Comparison of ENCODE assay signal across 8 cellular contexts in the genomic region with DNA sequence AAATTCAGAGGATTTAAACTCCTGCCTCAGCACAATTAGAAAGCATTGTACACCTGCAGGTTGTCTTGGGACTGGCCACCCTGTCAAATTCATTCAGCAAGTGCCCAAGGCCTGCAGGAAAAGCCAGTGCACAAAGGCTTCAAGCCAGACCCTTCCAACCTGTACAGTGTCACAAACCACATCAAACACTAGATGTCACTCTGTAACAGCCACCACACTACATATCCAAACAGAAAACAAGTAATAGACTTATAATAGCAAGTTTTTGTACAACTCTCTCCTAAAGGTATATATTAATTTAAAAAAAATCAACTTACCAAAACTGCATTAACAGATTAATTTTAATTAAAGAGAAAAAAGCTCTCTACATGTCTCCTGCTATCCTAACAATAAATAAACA. TPM values are rescaled to one million over a fixed set of nuclear protein-coding genes. Genes with fewer than 3 reads are reported as not detected.
DNase-seq lines count a peak whose midpoint lies in the region; ATAC-seq and TF ChIP-seq lines count a peak whose summit lies in the region.

No MANE protein-coding gene starts in this region.

- TF ChIP-seq CTCF in HFFc6 (IDR thresholded peaks at IDR 0.05) (peak; percentile 61; the same call in 1 of the 2 replicates), thyroid gland (IDR thresholded peaks at IDR 0.05) (peak in 5 of 6 experiments; percentile 10 to 76 (median 67))

- TF ChIP-seq POLR2A in thyroid gland (IDR thresholded peaks at IDR 0.05), result no peak

- no peaks in the 10 kb centered on the region; the same call in 1 of the 2 replicates for H3K27me3 Mint-ChIP-seq in HFFc6 (ENCODE audit: insufficient read depth)
- no peaks in the 10 kb centered on the region for H3K27me3 Mint-ChIP-seq in activated T-helper 17 cell treated with anti-CD3 and anti-CD28 coated beads, Interleukin-2, amount 50 U/mL, for 72 hours

- no peaks in the 10 kb centered on the region for H3K27me3 ChIP-seq in thyroid gland

- H3K4me3 ChIP-seq in thyroid gland (replicated peaks in 1 of 3), result no peak overlapping the region

- H3K36me3 ChIP-seq in thyroid gland, result no peaks in the 10 kb centered on the region

- H3K27ac Mint-ChIP-seq in HFFc6, result no peak overlapping the region
- no peak overlapping the region for H3K27ac Mint-ChIP-seq in activated T-helper 17 cell treated with anti-CD3 and anti-CD28 coated beads, Interleukin-2, amount 50 U/mL, for 72 hours

- no peaks in the 10 kb centered on the region for H3K9me3 Mint-ChIP-seq in HFFc6
- H3K9me3 Mint-ChIP-seq in activated T-helper 17 cell treated with anti-CD3 and anti-CD28 coated beads, Interleukin-2, amount 50 U/mL, for 72 hours, result no peaks in the 10 kb centered on the region

- peaks cover 41 to 50% of the 10 kb centered on the region in 2 donors for H3K4me1 ChIP-seq in thyroid gland

- intact Hi-C loops in thyroid gland (cut with DNase I), result loop anchor here (5.0 kb wide), 1 partner anchor 163 kb away; no protein-coding TSS in a partner anchor

- peak; percentile 44 for ATAC-seq in activated T-helper 17 cell treated with anti-CD3 and anti-CD28 coated beads, Interleukin-2, amount 50 U/mL, for 72 hours (replicated peaks)
- no peak for ATAC-seq in HG03159 (IDR thresholded peaks at IDR 0.05; ENCODE audit: unreplicated experiment)

- H3K9me3 ChIP-seq in thyroid gland, result no peaks in the 10 kb centered on the region

- no peaks in the 10 kb centered on the region for H3K4me1 Mint-ChIP-seq in HFFc6 (ENCODE audit: low read depth)
- peaks cover 19% of the 10 kb centered on the region for H3K4me1 Mint-ChIP-seq in activated T-helper 17 cell treated with anti-CD3 and anti-CD28 coated beads, Interleukin-2, amount 50 U/mL, for 72 hours

- DNase-seq in DMS 273 (lab: John Stamatoyannopoulos, UW; ENCODE audit: unreplicated experiment) (peak; percentile 59), DMS 273 treated with DMSO at 0.1 percent for 48 hours (lab: John Stamatoyannopoulos, UW) (no peak), HFFc6 (peak; percentile 16), NCI-H2171 (lab: John Stamatoyannopoulos, UW) (peak; percentile 24), iPS-NIHi11 (ENCODE audit: low spot score) (peak; percentile 22), thyroid gland (peak; percentile 27)

- no peaks in the 10 kb centered on the region for H3K36me3 Mint-ChIP-seq in HFFc6 (ENCODE audit: low read depth)
- H3K36me3 Mint-ChIP-seq in activated T-helper 17 cell treated with anti-CD3 and anti-CD28 coated beads, Interleukin-2, amount 50 U/mL, for 72 hours (ENCODE audit: low read depth), result no peaks in the 10 kb centered on the region

- no peak overlapping the region for H3K4me3 Mint-ChIP-seq in HFFc6
- H3K4me3 Mint-ChIP-seq in activated T-helper 17 cell treated with anti-CD3 and anti-CD28 coated beads, Interleukin-2, amount 50 U/mL, for 72 hours, result no peak overlapping the region

- H3K27ac ChIP-seq in thyroid gland, result peak overlapping the region in 1 of 3 donors; percentile 51

RNA-seq across cellular contexts. Expression of a gene that starts 47.6 kb away (rescaled TPM):
- 1 to 10 TPM; 2.4 to 3.7 (median 3.2) TPM for total RNA-seq in HFFc6 (2021; fragmentation: NEBNext Ultra II Directional; extraction: Animal tissue kit (Norgen Biotek cat#: 25700))
- 10 to 100 TPM; 19.2 to 23.2 TPM for total RNA-seq in activated T-helper 17 cell treated with anti-CD3 and anti-CD28 coated beads, Interleukin-2, amount 50 U/mL, for 72 hours
- 100 to 1,000 TPM in 1 of 4 donors, 10 to 100 TPM in 3; 89.7 to 126 (median 97.8) TPM for total RNA-seq in thyroid gland

Comparison
In these comparisons a context has a peak if more than half of its experiments do, and no peak if none do; other contexts are left out.
1. RNA of a gene that starts 47.6 kb away (total RNA-seq): 89.7 to 126 TPM in thyroid gland and 19.2 to 23.2 TPM in activated T-helper 17 cell treated with anti-CD3 and anti-CD28 coated beads, Interleukin-2, amount 50 U/mL, for 72 hours; 2.4 to 3.7 TPM in HFFc6; every median in the first group is over 4 times any median in the second.